Comparison of ENCODE assay signal across 9 cellular contexts in genomic region chr14:23566112-23566781, GRCh38. TPM values are rescaled to one million over a fixed set of nuclear protein-coding genes. Genes with fewer than 3 reads are reported as not detected.
DNase-seq lines count a peak whose midpoint lies in the region; ATAC-seq and TF ChIP-seq lines count a peak whose summit lies in the region.
"Had no signal": no experiment of that assay in that cellular context is flagged by ENCODE, and none has a peak within 500 bp of the region (broad histone marks: within the 10 kb centered on the region; RNA-seq: fewer than 3 reads in every experiment).

No MANE protein-coding gene starts in this region.

- H3K27ac ChIP-seq in C4-2B (peak overlapping the region; percentile 84), KOPT-K1 (ENCODE audit: low read depth, low read length, poor library complexity, severe bottlenecking) (peak overlapping the region; percentile 70), caudate nucleus (ENCODE audit: low read depth, low read length) (peak overlapping the region; percentile 92)

- H3K9me3 ChIP-seq in KOPT-K1 (ENCODE audit: insufficient read depth, low read length, poor library complexity, severe bottlenecking), result no peaks in the 10 kb centered on the region

- H3K36me3 ChIP-seq in KOPT-K1 (ENCODE audit: insufficient read depth, low read length), result peaks cover 53% of the 10 kb centered on the region

- H3K4me3 Mint-ChIP-seq in natural killer cell treated with Interleukin-12 subunit alpha and Interleukin-12 subunit beta and Interleukin-15 and Interleukin-18, amount 100 ng/mL, for 72 hours, result peak overlapping the region; percentile 97

- H3K27me3 Mint-ChIP-seq in natural killer cell treated with Interleukin-12 subunit alpha and Interleukin-12 subunit beta and Interleukin-15 and Interleukin-18, amount 100 ng/mL, for 72 hours, result no peaks in the 10 kb centered on the region

- peaks cover 22 to 31% of the 10 kb centered on the region in 2 donors for H3K4me1 Mint-ChIP-seq in natural killer cell treated with Interleukin-12 subunit alpha and Interleukin-12 subunit beta and Interleukin-15 and Interleukin-18, amount 100 ng/mL, for 72 hours (ENCODE audit: low read depth in 2 of 2)

- DNase-seq in caudate nucleus (lab: John Stamatoyannopoulos, UW), result no peak
- no peak for DNase-seq in natural killer cell treated with Interleukin-12 subunit alpha and Interleukin-12 subunit beta and Interleukin-15 and Interleukin-18, amount 100 ng/mL, for 72 hours (ENCODE audit: low spot score)
- DNase-seq in NCI-H2227 (lab: John Stamatoyannopoulos, UW; ENCODE audit: unreplicated experiment), result no peak
- DNase-seq in KBM-7, result no peak
- DNase-seq in G401 (ENCODE audit: low spot score), result no peak

- TF ChIP-seq CTCF in C4-2B (conservative IDR thresholded peaks at IDR 0.05), result no peak

- peak overlapping the region; percentile 90 to 93 for H3K27ac Mint-ChIP-seq in natural killer cell treated with Interleukin-12 subunit alpha and Interleukin-12 subunit beta and Interleukin-15 and Interleukin-18, amount 100 ng/mL, for 72 hours

- in situ Hi-C loops in KBM-7 (cut with MboI; ENCODE audit: low pct_unique_long_range_greater_than_20kb, low sequenced_read_pairs) (loop anchor here (10.0 kb wide), 1 partner anchor 91 kb away; no protein-coding TSS in a partner anchor), G401 (cut with HindIII; ENCODE audit: low sequenced_read_pairs) (no loop called here)

- no peak for ATAC-seq in natural killer cell treated with Interleukin-12 subunit alpha and Interleukin-12 subunit beta and Interleukin-15 and Interleukin-18, amount 100 ng/mL, for 72 hours
- no peak for ATAC-seq in HG02588 (IDR thresholded peaks at IDR 0.05; ENCODE audit: unreplicated experiment)

- no peaks in the 10 kb centered on the region for H3K9me3 Mint-ChIP-seq in natural killer cell treated with Interleukin-12 subunit alpha and Interleukin-12 subunit beta and Interleukin-15 and Interleukin-18, amount 100 ng/mL, for 72 hours

- peaks cover 4% of the 10 kb centered on the region for H3K36me3 Mint-ChIP-seq in natural killer cell treated with Interleukin-12 subunit alpha and Interleukin-12 subunit beta and Interleukin-15 and Interleukin-18, amount 100 ng/mL, for 72 hours

RNA-seq across cellular contexts. Expression of gene AP1G2, which starts 1.3 kb away (rescaled TPM):
- total RNA-seq in natural killer cell treated with Interleukin-12 subunit alpha and Interleukin-12 subunit beta and Interleukin-15 and Interleukin-18, amount 100 ng/mL, for 72 hours, result 100 to 1,000 TPM; 151 to 229 TPM
- total RNA-seq in G401 (2014; rRNA removed; shearing (Covaris generic)), result 37.0 and 38.9 TPM in 2 replicates

RNA-seq across cellular contexts. Expression of gene THTPA, which starts 10.2 kb away (rescaled TPM):
- total RNA-seq in natural killer cell treated with Interleukin-12 subunit alpha and Interleukin-12 subunit beta and Interleukin-15 and Interleukin-18, amount 100 ng/mL, for 72 hours, result 10 to 100 TPM; 10.6 to 11.7 TPM
- total RNA-seq in G401 (2014; rRNA removed; shearing (Covaris generic)), result 12.9 and 22.2 TPM in 2 replicates

RNA-seq across cellular contexts. Expression of gene JPH4, which starts 12.3 kb away (rescaled TPM):
- total RNA-seq in natural killer cell treated with Interleukin-12 subunit alpha and Interleukin-12 subunit beta and Interleukin-15 and Interleukin-18, amount 100 ng/mL, for 72 hours, result under 1 TPM in 1 of 2 donors, not detected in 1; 0.07 TPM
- total RNA-seq in G401 (2014; rRNA removed; shearing (Covaris generic)), result not detected in 2 replicates
- total RNA-seq: LHCN-M2 had no signal

RNA-seq across cellular contexts. Expression of gene ZFHX2, which starts 14.7 kb away (rescaled TPM):
- 1 to 10 TPM; 2.8 to 4.9 TPM for total RNA-seq in natural killer cell treated with Interleukin-12 subunit alpha and Interleukin-12 subunit beta and Interleukin-15 and Interleukin-18, amount 100 ng/mL, for 72 hours
- total RNA-seq in G401 (2014; rRNA removed; shearing (Covaris generic)), result under 0.01 and 0.03 TPM in 2 replicates
